ENCODE assay signal across 22 cellular contexts in genomic region chr1:78255849-78256248, GRCh38.
"Had no signal": no experiment of that assay in that cellular context is flagged by ENCODE, and none has a peak within 500 bp of the region (broad histone marks: within the 10 kb centered on the region; RNA-seq: fewer than 3 reads in every experiment).

No MANE protein-coding gene starts in this region.

- H3K9me3 Mint-ChIP-seq: activated CD4-positive, alpha-beta T cell treated with anti-CD3 and anti-CD28 coated beads, Interleukin-2, amount 10 ng/mL, durations not matched to agents 7 days and 5 days; activated T-cell treated with anti-CD3 and anti-CD28 coated beads, Interleukin-2, amount 50 U/mL, for 24 hours; activated T-helper 2 cell treated with anti-CD3 and anti-CD28 coated beads, Interferon-gamma antibody, Interleukin-2, Interleukin-4, amounts not matched to agents 10 μg/mL and 5 μg/mL and 100 μg/mL, durations not matched to agents 14 hours and 24 hours and 36 hours; neural crest cell; T-helper 1 cell treated with Interleukin-12 subunit alpha and Interleukin-12 subunit beta and Interleukin-4 antibody, amounts not matched to agents 30 μg/mL and 1 μg/mL, for 36 hours had no signal

- H3K9me3 ChIP-seq: colonic mucosa had no signal

- H3K27ac Mint-ChIP-seq: activated CD4-positive, alpha-beta T cell treated with anti-CD3 and anti-CD28 coated beads, Interleukin-2, amount 10 ng/mL, durations not matched to agents 7 days and 5 days; activated CD8-positive, alpha-beta T cell treated with anti-CD3 and anti-CD28 coated beads, Interleukin-2, amount 10 ng/mL, durations not matched to agents 7 days and 5 days; activated naive CD8-positive, alpha-beta T cell treated with anti-CD3 and anti-CD28 coated beads, Interleukin-2, amount 10 ng/mL, durations not matched to agents 7 days and 5 days; activated T-cell treated with anti-CD3 and anti-CD28 coated beads, Interleukin-2, amount 50 U/mL, for 24 hours; activated T-helper 2 cell treated with anti-CD3 and anti-CD28 coated beads, Interferon-gamma antibody, Interleukin-2, Interleukin-4, amounts not matched to agents 10 μg/mL and 5 μg/mL and 100 μg/mL, durations not matched to agents 14 hours and 24 hours and 36 hours; endodermal cell; progenitor cell of endocrine pancreas; stimulated activated effector memory CD8-positive, alpha-beta T cell treated with anti-CD3 and anti-CD28 coated beads, Interleukin-12 subunit alpha, Interleukin-12 subunit beta, amount 100 ng/mL, for 72 hours; T-helper 1 cell treated with Interleukin-12 subunit alpha and Interleukin-12 subunit beta and Interleukin-4 antibody, amounts not matched to agents 30 μg/mL and 1 μg/mL, for 36 hours had no signal

- H3K4me3 Mint-ChIP-seq: activated CD4-positive, alpha-beta T cell treated with anti-CD3 and anti-CD28 coated beads, Interleukin-2, amount 10 ng/mL, durations not matched to agents 7 days and 5 days; activated CD8-positive, alpha-beta T cell treated with anti-CD3 and anti-CD28 coated beads, Interleukin-2, amount 10 ng/mL, durations not matched to agents 7 days and 5 days; activated naive CD8-positive, alpha-beta T cell treated with anti-CD3 and anti-CD28 coated beads, Interleukin-2, amount 10 ng/mL, durations not matched to agents 7 days and 5 days; activated T-cell treated with anti-CD3 and anti-CD28 coated beads, Interleukin-2, amount 50 U/mL, for 24 hours; brain; central memory CD8-positive, alpha-beta T cell; endodermal cell; neural crest cell; stimulated activated effector memory CD8-positive, alpha-beta T cell treated with anti-CD3 and anti-CD28 coated beads, Interleukin-12 subunit alpha, Interleukin-12 subunit beta, amount 100 ng/mL, for 72 hours; T-helper 1 cell treated with Interleukin-12 subunit alpha and Interleukin-12 subunit beta and Interleukin-4 antibody, amounts not matched to agents 30 μg/mL and 1 μg/mL, for 36 hours had no signal

- H3K36me3 ChIP-seq: colonic mucosa, stomach had no signal

- H3K27ac ChIP-seq: colonic mucosa, stomach, upper lobe of left lung had no signal

- H3K36me3 Mint-ChIP-seq: activated naive CD8-positive, alpha-beta T cell treated with anti-CD3 and anti-CD28 coated beads, Interleukin-2, amount 10 ng/mL, durations not matched to agents 7 days and 5 days; brain; stimulated activated effector memory CD8-positive, alpha-beta T cell treated with anti-CD3 and anti-CD28 coated beads, Interleukin-12 subunit alpha, Interleukin-12 subunit beta, amount 100 ng/mL, for 72 hours had no signal

- ATAC-seq: activated CD8-positive, alpha-beta T cell treated with anti-CD3 and anti-CD28 coated beads, Interleukin-2, amount 10 ng/mL, durations not matched to agents 7 days and 5 days; left lobe of liver; stimulated activated effector memory CD8-positive, alpha-beta T cell treated with anti-CD3 and anti-CD28 coated beads, Interleukin-12 subunit alpha, Interleukin-12 subunit beta, amount 100 ng/mL, for 72 hours had no signal

- DNase-seq: activated CD4-positive, alpha-beta T cell treated with anti-CD3 and anti-CD28 coated beads, Interleukin-2, amount 10 ng/mL, durations not matched to agents 7 days and 5 days; activated CD8-positive, alpha-beta T cell treated with anti-CD3 and anti-CD28 coated beads, Interleukin-2, amount 10 ng/mL, durations not matched to agents 7 days and 5 days; activated naive CD4-positive, alpha-beta T cell treated with Interleukin-2 at 50 U/mL for 16 hours; activated naive CD8-positive, alpha-beta T cell treated with anti-CD3 and anti-CD28 coated beads, Interleukin-2, amount 10 ng/mL, durations not matched to agents 7 days and 5 days; activated T-cell treated with anti-CD3 and anti-CD28 coated beads, Interleukin-2, amount 50 U/mL, for 24 hours; amygdala; colonic mucosa; endodermal cell; hypothalamus; mammary epithelial cell; midbrain; stimulated activated CD4-positive, alpha-beta T cell treated with anti-CD3 and anti-CD28 coated beads, Interleukin-4, amount 100 ng/mL, for 24 hours; stomach; upper lobe of left lung had no signal

- H3K4me1 ChIP-seq: upper lobe of left lung had no signal

- H3K4me1 Mint-ChIP-seq: activated CD4-positive, alpha-beta T cell treated with anti-CD3 and anti-CD28 coated beads, Interleukin-2, amount 10 ng/mL, durations not matched to agents 7 days and 5 days; activated naive CD8-positive, alpha-beta T cell treated with anti-CD3 and anti-CD28 coated beads, Interleukin-2, amount 10 ng/mL, durations not matched to agents 7 days and 5 days; central memory CD8-positive, alpha-beta T cell; endodermal cell; neural crest cell; stimulated activated effector memory CD8-positive, alpha-beta T cell treated with anti-CD3 and anti-CD28 coated beads, Interleukin-12 subunit alpha, Interleukin-12 subunit beta, amount 100 ng/mL, for 72 hours had no signal

- H3K4me3 ChIP-seq: colonic mucosa, stomach, upper lobe of left lung had no signal

- H3K27me3 ChIP-seq: colonic mucosa, stomach, upper lobe of left lung had no signal
